11 cellular contexts compared by ENCODE assay signal in genomic region chr11:120622189-120622912, GRCh38.
A peak's percentile ranks its signal among the peaks of the same experiment; 100 is the strongest.
DNase-seq lines count a peak whose midpoint lies in the region; ATAC-seq and TF ChIP-seq lines count a peak whose summit lies in the region.
"Had no signal": no experiment of that assay in that cellular context is flagged by ENCODE, and none has a peak within 500 bp of the region (broad histone marks: within the 10 kb centered on the region; RNA-seq: fewer than 3 reads in every experiment).

No MANE protein-coding gene starts in this region.

- H3K27me3 ChIP-seq in A673 (replicated peaks; ENCODE audit: insufficient read depth, low read depth, low read length, poor library complexity) = peaks cover 6% of the 10 kb centered on the region
- no peaks in the 10 kb centered on the region for H3K27me3 ChIP-seq in left lung
- H3K27me3 ChIP-seq: adrenal gland had no signal

- H3K36me3 ChIP-seq in A673 (ENCODE audit: insufficient read depth, low read length, poor library complexity, severe bottlenecking) (no peaks in the 10 kb centered on the region), left lung (no peaks in the 10 kb centered on the region)
- H3K36me3 ChIP-seq: adrenal gland, prostate gland had no signal

- peaks cover 6% of the 10 kb centered on the region for H3K9me3 ChIP-seq in A673 (ENCODE audit: low read depth, low read length, poor library complexity, severe bottlenecking)
- H3K9me3 ChIP-seq in left lung = peaks cover 0 to 16% of the 10 kb centered on the region in 2 donors
- H3K9me3 ChIP-seq: adrenal gland, prostate gland had no signal

- TF ChIP-seq CTCF in A673 (conservative IDR thresholded peaks at IDR 0.05; ENCODE audit: low read depth, low read length) = peak; percentile 43; the same call in 1 of the 2 replicates
- TF ChIP-seq CTCF in NB4 (IDR thresholded peaks at IDR 0.05; ENCODE audit: low read depth, low read length) = peak; percentile 65
- TF ChIP-seq CTCF in epithelial cell of proximal tubule (conservative IDR thresholded peaks at IDR 0.05; ENCODE audit: low read depth, low read length) = peak; percentile 55
- no peak for TF ChIP-seq CTCF in omental fat pad (IDR thresholded peaks at IDR 0.05)
- TF ChIP-seq CTCF in left lung (IDR thresholded peaks at IDR 0.05) = no peak

- H3K4me1 ChIP-seq in A673 (ENCODE audit: insufficient read depth, low read length, poor library complexity, severe bottlenecking) (no peaks in the 10 kb centered on the region), left lung (no peaks in the 10 kb centered on the region)
- H3K4me1 ChIP-seq: adrenal gland, prostate gland had no signal

- TF ChIP-seq POLR2A in NB4 (IDR thresholded peaks at IDR 0.05; ENCODE audit: extremely low read depth, insufficient read length) = no peak

- POLR2A ChIA-PET in A673 (lab: Charles Lee; ENCODE audit: low non-redundant PET) = interaction anchor here (0.6 kb wide), 1 partner anchor 104 kb away, joined by 3 read pairs; no protein-coding TSS in a partner anchor

- no peak overlapping the region for H3K4me3 ChIP-seq in A673 (ENCODE audit: low read depth, low read length, poor library complexity, severe bottlenecking)
- no peak overlapping the region for H3K4me3 ChIP-seq in NB4 (ENCODE audit: low read depth, low read length)
- H3K4me3 ChIP-seq in epithelial cell of proximal tubule (ENCODE audit: low read depth, low read length) = no peak overlapping the region
- H3K4me3 ChIP-seq in left lung = no peak overlapping the region
- H3K4me3 ChIP-seq: adrenal gland, prostate gland had no signal

- H3K27ac ChIP-seq in A673 (ENCODE audit: low read depth, low read length, poor library complexity, severe bottlenecking) (no peak overlapping the region), left lung (no peak overlapping the region)
- H3K27ac ChIP-seq: adrenal gland, prostate gland had no signal

- intact Hi-C loops in A673 (cut with micrococcal nuclease; ENCODE audit: unreplicated experiment) (no loop called here), left lung (cut with DNase I) (no loop called here)

- CTCF ChIA-PET in A673 (lab: Charles Lee) = no interaction called here

- ATAC-seq in GM18498 (IDR thresholded peaks at IDR 0.05; ENCODE audit: unreplicated experiment) = peak; percentile 54
- no peak for ATAC-seq in omental fat pad (ENCODE audit: low FRiP score)
- no peak for ATAC-seq in left lung
- ATAC-seq in HG02759 (IDR thresholded peaks at IDR 0.05; ENCODE audit: unreplicated experiment) = no peak

- DNase-seq in A673 (ENCODE audit: low spot score) (no peak), NB4 (ENCODE audit: low read depth) (peak; percentile 96), epithelial cell of proximal tubule (ENCODE audit: low read depth) (no peak), omental fat pad (ENCODE audit: low spot score) (no peak), left lung (no peak), GM03348 (ENCODE audit: low spot score) (no peak)
- DNase-seq: stimulated activated naive CD4-positive, alpha-beta T cell had no signal

- BruUV-seq in A673 (replicated peaks; lab: Mats Ljungman, UMichigan) = no TSS peak

Comparison
In these comparisons a context has a peak if more than half of its experiments do, and no peak if none do; other contexts are left out.
1. CTCF ChIP-seq: peak in A673 (single experiment), NB4 (single experiment) and epithelial cell of proximal tubule (single experiment); none in omental fat pad (0 of 3) and left lung (0 of 2).